12 cellular contexts compared by ENCODE assay signal in the genomic region with DNA sequence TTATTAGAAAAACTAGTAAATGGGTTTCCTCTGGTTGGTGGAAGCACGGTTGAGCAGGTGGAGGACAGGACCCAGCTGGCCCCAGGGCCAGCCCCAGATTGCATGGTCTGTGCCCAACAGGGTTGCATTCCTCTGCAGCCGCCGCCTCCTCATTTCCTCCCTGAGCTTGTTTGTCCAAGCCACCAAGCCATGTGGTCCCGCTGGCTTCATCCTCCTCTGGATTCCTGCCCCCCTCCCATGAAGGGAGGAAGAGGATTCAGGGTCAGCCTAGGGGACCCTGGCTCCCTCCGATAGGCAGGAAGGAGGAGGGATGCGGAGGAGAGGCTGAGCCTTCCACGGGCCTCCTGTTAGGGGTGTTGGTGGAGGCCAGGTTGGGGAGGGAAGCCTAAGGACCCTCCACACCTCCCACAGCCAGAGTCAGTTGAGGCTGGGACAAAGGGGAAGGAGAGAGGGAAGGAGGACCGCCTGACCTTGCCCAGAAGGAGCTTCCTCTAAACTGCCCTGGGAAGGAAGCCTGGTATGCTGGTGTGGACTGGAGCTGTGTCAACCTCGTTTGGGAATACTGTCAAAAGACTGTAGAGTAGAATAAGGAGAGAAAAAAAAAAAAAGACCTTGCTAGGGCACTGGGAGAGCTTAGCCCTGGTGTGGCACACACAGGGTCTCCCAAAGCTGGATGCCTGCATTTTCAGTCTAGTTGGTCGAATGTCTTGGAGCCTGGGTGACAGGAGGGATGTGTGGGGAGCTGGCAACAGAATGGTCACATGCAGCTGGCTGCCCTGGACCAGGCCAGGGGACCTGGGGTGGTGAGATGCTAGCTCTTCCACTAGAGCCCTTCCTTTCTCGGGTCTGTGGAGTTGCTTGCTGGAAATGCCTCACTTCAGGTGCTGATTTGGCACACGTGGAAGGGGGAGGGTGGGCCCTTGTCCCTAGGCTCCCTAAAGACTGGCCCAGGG. TPM values are rescaled to one million over a fixed set of nuclear protein-coding genes. Genes with fewer than 3 reads are reported as not detected.
A peak's percentile ranks its signal among the peaks of the same experiment; 100 is the strongest.
DNase-seq lines count a peak whose midpoint lies in the region; ATAC-seq and TF ChIP-seq lines count a peak whose summit lies in the region.
"Had no signal": no experiment of that assay in that cellular context is flagged by ENCODE, and none has a peak within 500 bp of the region (broad histone marks: within the 10 kb centered on the region; RNA-seq: fewer than 3 reads in every experiment).

No MANE protein-coding gene starts in this region.

- H3K9me3 ChIP-seq in RWPE2 (ENCODE audit: severe bottlenecking) (no peaks in the 10 kb centered on the region), muscle layer of colon (ENCODE audit: low read length) (no peaks in the 10 kb centered on the region), tibial nerve (no peaks in the 10 kb centered on the region)
- no peaks in the 10 kb centered on the region for H3K9me3 ChIP-seq in effector memory CD4-positive, alpha-beta T cell (ENCODE audit: control insufficient read depth, low read length)

- DNase-seq in RWPE2 (ENCODE audit: low spot score), result no peak
- no peak for DNase-seq in effector memory CD4-positive, alpha-beta T cell
- DNase-seq in tibial nerve (ENCODE audit: low spot score in 2 of 2), result no peak
- no peak for DNase-seq in activated CD4-positive, CD25-positive, alpha-beta regulatory T cell (lab: John Stamatoyannopoulos, UW)
- DNase-seq: DMS 273 treated with DMSO at 0.1 percent for 48 hours; naive thymus-derived CD8-positive, alpha-beta T cell; NCI-H2081 had no signal

- no peak for TF ChIP-seq EP300 in tibial nerve (IDR thresholded peaks at IDR 0.05)

- H3K27ac ChIP-seq in RWPE2 (ENCODE audit: poor library complexity, severe bottlenecking), result peak overlapping the region; percentile 2
- peak overlapping the region; percentile 22 for H3K27ac ChIP-seq in effector memory CD4-positive, alpha-beta T cell (ENCODE audit: insufficient read depth, low read length, poor library complexity, severe bottlenecking)
- H3K27ac ChIP-seq in muscle layer of colon (ENCODE audit: low read depth, low read length), result no peak overlapping the region
- H3K27ac ChIP-seq in tibial nerve, result peak overlapping the region; percentile 21 to 85 (median 66)

- ATAC-seq in RWPE2 (ENCODE audit: low read depth) (no peak; the same call in 1 of the 3 replicates), HG03045 (IDR thresholded peaks at IDR 0.05; ENCODE audit: unreplicated experiment) (no peak), HG03521 (IDR thresholded peaks at IDR 0.05; ENCODE audit: unreplicated experiment) (no peak)
- ATAC-seq: naive thymus-derived CD8-positive, alpha-beta T cell; stimulated activated memory B cell treated with anti-CD40 and anti-IgM and Interleukin-4, amounts not matched to agents 10 μg/mL and 1 μg/mL and 100 μg/mL, for 72 hours had no signal

- H3K9ac ChIP-seq in muscle layer of colon (ENCODE audit: low read length), result peak overlapping the region; percentile 9

- H3K27me3 ChIP-seq in RWPE2 (ENCODE audit: insufficient read depth, poor library complexity, severe bottlenecking) (no peaks in the 10 kb centered on the region), muscle layer of colon (ENCODE audit: control insufficient read depth in 1 of 2, insufficient read depth in 2 of 2, low read length in 2 of 2) (no peaks in the 10 kb centered on the region), tibial nerve (no peaks in the 10 kb centered on the region)
- H3K27me3 ChIP-seq in effector memory CD4-positive, alpha-beta T cell (replicated peaks; ENCODE audit: control insufficient read depth, insufficient read depth, low read length, poor library complexity, severe bottlenecking), result no peaks in the 10 kb centered on the region

- no peak overlapping the region for H3K4me3 ChIP-seq in RWPE2 (ENCODE audit: severe bottlenecking)
- no peak overlapping the region for H3K4me3 ChIP-seq in effector memory CD4-positive, alpha-beta T cell (ENCODE audit: insufficient read depth, low read depth, low read length, poor library complexity, severe bottlenecking)
- no peak overlapping the region for H3K4me3 ChIP-seq in muscle layer of colon (ENCODE audit: low read depth in 1 of 2, low read length in 2 of 2)
- no peak overlapping the region for H3K4me3 ChIP-seq in tibial nerve
- H3K4me3 ChIP-seq: K562 had no signal

- TF ChIP-seq POLR2A in tibial nerve (IDR thresholded peaks at IDR 0.05), result no peak

- H3K4me1 ChIP-seq in RWPE2 (ENCODE audit: insufficient read depth, poor library complexity, severe bottlenecking) (no peaks in the 10 kb centered on the region), muscle layer of colon (ENCODE audit: insufficient read depth, low read length) (peaks cover 19% of the 10 kb centered on the region), tibial nerve (peaks cover 0 to 21% (median 19%) of the 10 kb centered on the region in 4 donors)
- H3K4me1 ChIP-seq in effector memory CD4-positive, alpha-beta T cell (ENCODE audit: control insufficient read depth, insufficient read depth, low read length, poor library complexity, severe bottlenecking), result peaks cover 24% of the 10 kb centered on the region

- H3K36me3 ChIP-seq in RWPE2 (ENCODE audit: low read depth), result peaks cover 77% of the 10 kb centered on the region
- H3K36me3 ChIP-seq in effector memory CD4-positive, alpha-beta T cell (ENCODE audit: control insufficient read depth, insufficient read depth, low read length), result peaks cover 28% of the 10 kb centered on the region
- H3K36me3 ChIP-seq in muscle layer of colon (ENCODE audit: insufficient read depth, low read length), result peaks cover 41% of the 10 kb centered on the region
- H3K36me3 ChIP-seq in tibial nerve, result peaks cover 0 to 75% (median 4%) of the 10 kb centered on the region in 3 donors

- 31 to 41% methylated on average over 12 of the region's 12 CpGs for WGBS in tibial nerve, 2 donors

- TF ChIP-seq CTCF in RWPE2 (IDR thresholded peaks at IDR 0.05; ENCODE audit: poor library complexity, severe bottlenecking) (no peak), tibial nerve (IDR thresholded peaks at IDR 0.05) (no peak)

RNA-seq across cellular contexts. Expression of a gene that starts 42.4 kb away (rescaled TPM):
- total RNA-seq in tibial nerve, result 10 to 100 TPM; 33.3 to 73.9 (median 63.1) TPM
